ENCODE assay signal across 9 cellular contexts in genomic region chr16:31216116-31216469, GRCh38. TPM values are rescaled to one million over a fixed set of nuclear protein-coding genes. Genes with fewer than 3 reads are reported as not detected.
A peak's percentile ranks its signal among the peaks of the same experiment; 100 is the strongest.
DNase-seq lines count a peak whose midpoint lies in the region; ATAC-seq and TF ChIP-seq lines count a peak whose summit lies in the region.
"Had no signal": no experiment of that assay in that cellular context is flagged by ENCODE, and none has a peak within 500 bp of the region (broad histone marks: within the 10 kb centered on the region; RNA-seq: fewer than 3 reads in every experiment).

No MANE protein-coding gene starts in this region.

- H3K4me1 ChIP-seq in lower lobe of right lung = peaks cover 28% of the 10 kb centered on the region
- H3K4me1 ChIP-seq in subcutaneous abdominal adipose tissue (ENCODE audit: control insufficient read depth in 5 of 5, insufficient read depth in 5 of 5, low read length in 5 of 5) = peaks cover 0 to 27% (median 26%) of the 10 kb centered on the region in 5 donors
- H3K4me1 ChIP-seq in thyroid gland = peaks cover 21 to 27% of the 10 kb centered on the region in 2 donors

- 4 to 5% methylated on average over 10 of the region's 10 CpGs for WGBS in thyroid gland, 2 donors

- peak overlapping the region; percentile 64 for H3K4me3 ChIP-seq in lower lobe of right lung
- peak overlapping the region in 4 of 5 donors; percentile 48 to 66 (median 58) for H3K4me3 ChIP-seq in subcutaneous abdominal adipose tissue (ENCODE audit: low read depth in 1 of 5, low read length in 5 of 5)
- H3K4me3 ChIP-seq in thyroid gland (replicated peaks in 1 of 3) = no peak overlapping the region

- ATAC-seq in activated T-cell treated with anti-CD3 and anti-CD28 coated beads, Interleukin-2, amount 50 U/mL, for 4 hours = no peak
- no peak for ATAC-seq in activated naive CD8-positive, alpha-beta T cell treated with anti-CD3 and anti-CD28 coated beads, Interleukin-2, amount 10 ng/mL, durations not matched to agents 7 days and 5 days (ENCODE audit: low read depth)
- no peak for ATAC-seq in lower lobe of right lung

- H3K9me3 Mint-ChIP-seq in activated T-cell treated with anti-CD3 and anti-CD28 coated beads, Interleukin-2, amount 50 U/mL, for 4 hours = no peaks in the 10 kb centered on the region
- no peaks in the 10 kb centered on the region for H3K9me3 Mint-ChIP-seq in activated naive CD8-positive, alpha-beta T cell treated with anti-CD3 and anti-CD28 coated beads, Interleukin-2, amount 10 ng/mL, durations not matched to agents 7 days and 5 days

- H3K27ac Mint-ChIP-seq in activated naive CD8-positive, alpha-beta T cell treated with anti-CD3 and anti-CD28 coated beads, Interleukin-2, amount 10 ng/mL, durations not matched to agents 7 days and 5 days = no peak overlapping the region

- peak overlapping the region in 1 of 5 donors; percentile 53 for H3K9ac ChIP-seq in subcutaneous abdominal adipose tissue (ENCODE audit: low read length in 5 of 5)

- peaks cover 53% of the 10 kb centered on the region for H3K27me3 ChIP-seq in lower lobe of right lung (ENCODE audit: low read depth)
- peaks cover 27 to 49% (median 48%) of the 10 kb centered on the region in 5 donors for H3K27me3 ChIP-seq in subcutaneous abdominal adipose tissue (ENCODE audit: control insufficient read depth in 5 of 5, insufficient read depth in 4 of 5, low read length in 5 of 5)
- H3K27me3 ChIP-seq in thyroid gland = peaks cover 11% of the 10 kb centered on the region

- DNase-seq in activated T-cell treated with anti-CD3 and anti-CD28 coated beads, Interleukin-2, amount 50 U/mL, for 4 hours = no peak
- DNase-seq in activated T-cell treated with anti-CD3 and anti-CD28 coated beads for 4 hours = no peak
- no peak for DNase-seq in activated naive CD8-positive, alpha-beta T cell treated with anti-CD3 and anti-CD28 coated beads, Interleukin-2, amount 10 ng/mL, durations not matched to agents 7 days and 5 days
- no peak for DNase-seq in lower lobe of right lung
- DNase-seq in globus pallidus (ENCODE audit: low spot score) = no peak
- no peak for DNase-seq in retina
- DNase-seq in thyroid gland = no peak

- no peak for TF ChIP-seq POLR2A in thyroid gland (IDR thresholded peaks at IDR 0.05)

- H3K27me3 Mint-ChIP-seq in activated T-cell treated with anti-CD3 and anti-CD28 coated beads, Interleukin-2, amount 50 U/mL, for 4 hours (ENCODE audit: low read depth) = peaks cover 50% of the 10 kb centered on the region
- peaks cover 52% of the 10 kb centered on the region for H3K27me3 Mint-ChIP-seq in activated naive CD8-positive, alpha-beta T cell treated with anti-CD3 and anti-CD28 coated beads, Interleukin-2, amount 10 ng/mL, durations not matched to agents 7 days and 5 days

- no peaks in the 10 kb centered on the region for H3K36me3 ChIP-seq in lower lobe of right lung
- no peaks in the 10 kb centered on the region for H3K36me3 ChIP-seq in subcutaneous abdominal adipose tissue (ENCODE audit: control insufficient read depth in 5 of 5, insufficient read depth in 5 of 5, low read length in 5 of 5)
- H3K36me3 ChIP-seq in thyroid gland = no peaks in the 10 kb centered on the region

- peak overlapping the region; percentile 69 for H3K4me3 Mint-ChIP-seq in activated T-cell treated with anti-CD3 and anti-CD28 coated beads, Interleukin-2, amount 50 U/mL, for 4 hours
- H3K4me3 Mint-ChIP-seq in activated naive CD8-positive, alpha-beta T cell treated with anti-CD3 and anti-CD28 coated beads, Interleukin-2, amount 10 ng/mL, durations not matched to agents 7 days and 5 days = peak overlapping the region; percentile 72

- H3K4me1 Mint-ChIP-seq in activated T-cell treated with anti-CD3 and anti-CD28 coated beads, Interleukin-2, amount 50 U/mL, for 4 hours (ENCODE audit: low read depth) = peaks cover 21% of the 10 kb centered on the region
- H3K4me1 Mint-ChIP-seq in activated naive CD8-positive, alpha-beta T cell treated with anti-CD3 and anti-CD28 coated beads, Interleukin-2, amount 10 ng/mL, durations not matched to agents 7 days and 5 days = peaks cover 13% of the 10 kb centered on the region

- intact Hi-C loops in lower lobe of right lung (cut with DNase I) (no loop called here), thyroid gland (cut with DNase I) (no loop called here)

- H3K9me3 ChIP-seq in lower lobe of right lung (no peaks in the 10 kb centered on the region), subcutaneous abdominal adipose tissue (ENCODE audit: control insufficient read depth in 5 of 5, low read length in 5 of 5) (no peaks in the 10 kb centered on the region), thyroid gland (no peaks in the 10 kb centered on the region)

- no peaks in the 10 kb centered on the region for H3K36me3 Mint-ChIP-seq in activated T-cell treated with anti-CD3 and anti-CD28 coated beads, Interleukin-2, amount 50 U/mL, for 4 hours (ENCODE audit: insufficient read depth)
- H3K36me3 Mint-ChIP-seq in activated naive CD8-positive, alpha-beta T cell treated with anti-CD3 and anti-CD28 coated beads, Interleukin-2, amount 10 ng/mL, durations not matched to agents 7 days and 5 days = no peaks in the 10 kb centered on the region

- TF ChIP-seq CTCF in lower lobe of right lung (IDR thresholded peaks at IDR 0.05) (no peak), thyroid gland (IDR thresholded peaks at IDR 0.05) (no peak)

- POLR2A ChIA-PET in activated naive CD8-positive, alpha-beta T cell treated with anti-CD3 and anti-CD28 coated beads, Interleukin-2, amount 10 ng/mL, durations not matched to agents 7 days and 5 days (lab: Charles Lee) = interaction anchor here (1.1 to 5.1 kb wide), 3 partner anchors 14 to 37 kb away, joined by 3 to 37 read pairs (median 6); partner anchors contain the start of gene PYCARD

- H3K27ac ChIP-seq in lower lobe of right lung (no peak overlapping the region), subcutaneous abdominal adipose tissue (ENCODE audit: low read depth, low read length) (no peak overlapping the region), thyroid gland (no peak overlapping the region)

RNA-seq across cellular contexts. Expression of gene PYDC1, which starts 0.8 kb away (rescaled TPM):
- total RNA-seq in activated T-cell treated with anti-CD3 and anti-CD28 coated beads, Interleukin-2, amount 50 U/mL, for 4 hours = not detected
- total RNA-seq in activated naive CD8-positive, alpha-beta T cell treated with anti-CD3 and anti-CD28 coated beads, Interleukin-2, amount 10 ng/mL, durations not matched to agents 7 days and 5 days = not detected
- not detected for total RNA-seq in lower lobe of right lung
- total RNA-seq in thyroid gland = not detected
- total RNA-seq: M059J had no signal

RNA-seq across cellular contexts. Expression of gene TRIM72, which starts 2.2 kb away (rescaled TPM):
- total RNA-seq in activated T-cell treated with anti-CD3 and anti-CD28 coated beads, Interleukin-2, amount 50 U/mL, for 4 hours = not detected
- total RNA-seq in activated naive CD8-positive, alpha-beta T cell treated with anti-CD3 and anti-CD28 coated beads, Interleukin-2, amount 10 ng/mL, durations not matched to agents 7 days and 5 days = not detected
- total RNA-seq in lower lobe of right lung (0.06 TPM), thyroid gland (under 1 TPM in 2 of 4 donors, not detected in 2; under 0.01 to 0.11 TPM)
- total RNA-seq: M059J had no signal

RNA-seq across cellular contexts. Expression of gene PYCARD, which starts 13.5 kb away (rescaled TPM):
- 1 to 10 TPM; 1.3 to 2.7 (median 2.5) TPM for total RNA-seq in activated T-cell treated with anti-CD3 and anti-CD28 coated beads, Interleukin-2, amount 50 U/mL, for 4 hours
- total RNA-seq in activated naive CD8-positive, alpha-beta T cell treated with anti-CD3 and anti-CD28 coated beads, Interleukin-2, amount 10 ng/mL, durations not matched to agents 7 days and 5 days = 10 to 100 TPM; 82.3 to 87.0 TPM
- total RNA-seq in lower lobe of right lung (82.0 TPM), thyroid gland (10 to 100 TPM in 2 of 4 donors, 1 to 10 TPM in 2; 4.8 to 21.4 (median 12.4) TPM)

RNA-seq across cellular contexts. Expression of gene FUS, which starts 36.2 kb away (rescaled TPM):
- total RNA-seq in activated T-cell treated with anti-CD3 and anti-CD28 coated beads, Interleukin-2, amount 50 U/mL, for 4 hours = 100 to 1,000 TPM; 783 to 850 (median 809) TPM
- 100 to 1,000 TPM; 540 to 618 TPM for total RNA-seq in activated naive CD8-positive, alpha-beta T cell treated with anti-CD3 and anti-CD28 coated beads, Interleukin-2, amount 10 ng/mL, durations not matched to agents 7 days and 5 days
- 179 TPM for total RNA-seq in lower lobe of right lung
- total RNA-seq in thyroid gland = 10 to 100 TPM; 41.7 to 88.5 (median 70.5) TPM

RNA-seq across cellular contexts. Expression of gene ITGAM, which starts 43.7 kb away (rescaled TPM):
- 1 to 10 TPM in 1 of 3 donors, under 1 TPM in 2; 0.90 to 1.8 (median 0.99) TPM for total RNA-seq in activated T-cell treated with anti-CD3 and anti-CD28 coated beads, Interleukin-2, amount 50 U/mL, for 4 hours
- total RNA-seq in activated naive CD8-positive, alpha-beta T cell treated with anti-CD3 and anti-CD28 coated beads, Interleukin-2, amount 10 ng/mL, durations not matched to agents 7 days and 5 days = 1 to 10 TPM; 8.3 to 8.9 TPM
- total RNA-seq in lower lobe of right lung (49.5 TPM), thyroid gland (1 to 10 TPM; 2.8 to 5.0 (median 4.0) TPM)
- total RNA-seq: M059J had no signal

Comparison
In these comparisons a context has a peak if more than half of its experiments do, and no peak if none do; other contexts are left out.
1. H3K4me3 ChIP-seq: peak in lower lobe of right lung (single experiment) and subcutaneous abdominal adipose tissue (4 of 5); none in thyroid gland (0 of 3).